20 cellular contexts compared by ENCODE assay signal in the genomic region with DNA sequence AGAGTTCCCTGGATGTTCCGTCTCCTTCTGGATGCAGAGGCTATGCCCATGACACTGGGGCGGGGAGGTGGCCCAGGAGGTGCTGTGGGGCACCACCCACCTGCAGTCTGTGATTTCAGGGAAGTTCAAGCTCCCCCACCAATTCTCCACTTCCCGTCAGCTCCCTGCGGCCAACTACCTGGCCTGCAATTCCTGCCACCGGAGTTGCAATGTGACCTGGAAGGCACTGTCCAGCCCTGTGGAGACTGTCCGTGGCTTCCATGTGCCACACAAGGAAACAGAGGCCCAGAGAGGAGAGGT. TPM values are rescaled to one million over a fixed set of nuclear protein-coding genes. Genes with fewer than 3 reads are reported as not detected.
DNase-seq lines count a peak whose midpoint lies in the region; ATAC-seq, FAIRE-seq and TF ChIP-seq lines count a peak whose summit lies in the region.
"Had no signal": no experiment of that assay in that cellular context is flagged by ENCODE, and none has a peak within 500 bp of the region (broad histone marks: within the 10 kb centered on the region; RNA-seq: fewer than 3 reads in every experiment).

No MANE protein-coding gene starts in this region.

- no peak overlapping the region; the same call in 1 of the 2 replicates for H2AK5ac ChIP-seq in H1 (ENCODE audit: low read depth, low read length)

- H3K79me1 ChIP-seq in H1 (ENCODE audit: low read depth, low read length) = no peaks in the 10 kb centered on the region

- H2BK12ac ChIP-seq in H1 (ENCODE audit: low read depth, low read length) = 0 out of 2 replicates have a peak overlapping the region, but pooled peaks have one; percentile 2

- in situ Hi-C loops in transverse colon (cut with MboI; ENCODE audit: low pct_ligation_motif_present in 1 of 4, low pct_unique_long_range_greater_than_20kb in 1 of 4, low sequenced_read_pairs in 3 of 4) = no loop called here

- peaks cover 2% of the 10 kb centered on the region for H3K9me3 Mint-ChIP-seq in neural progenitor cell
- H3K9me3 Mint-ChIP-seq: CD8-positive, alpha-beta T cell had no signal

- H3K4me2 ChIP-seq in DOHH2 (ENCODE audit: low read length) (peak overlapping the region; percentile 61), H1 (ENCODE audit: insufficient read depth in 1 of 2, low read depth in 2 of 2, low read length in 2 of 2) (no peak overlapping the region), neural progenitor cell (peak overlapping the region; percentile 0)

- H4K20me1 ChIP-seq in DOHH2 (ENCODE audit: control insufficient read depth, insufficient read depth, low read depth, low read length) = no peaks in the 10 kb centered on the region
- no peaks in the 10 kb centered on the region for H4K20me1 ChIP-seq in H1 (replicated peaks in 1 of 2; ENCODE audit: control insufficient read depth in 1 of 2, insufficient read depth in 2 of 2, low read length in 2 of 2)
- H4K20me1 ChIP-seq in neural progenitor cell (ENCODE audit: low read depth) = no peaks in the 10 kb centered on the region

- ATAC-seq in right cardiac atrium = no peak
- ATAC-seq: CD8-positive, alpha-beta T cell had no signal

- H3K4me3 Mint-ChIP-seq in neural progenitor cell = no peak overlapping the region
- H3K4me3 Mint-ChIP-seq: CD8-positive, alpha-beta T cell had no signal

- peaks cover 15% of the 10 kb centered on the region for H3K27me3 Mint-ChIP-seq in neural progenitor cell (ENCODE audit: insufficient read depth, low read depth)

- no peaks in the 10 kb centered on the region for H3K23me2 ChIP-seq in H1 (ENCODE audit: low read depth, low read length)

- no peak overlapping the region for H3K4ac ChIP-seq in H1 (replicated peaks; ENCODE audit: insufficient read length, low read depth, low read length)

- no peaks in the 10 kb centered on the region for H3K79me2 ChIP-seq in DOHH2 (ENCODE audit: control insufficient read depth, low read length)
- H3K79me2 ChIP-seq in H1 (ENCODE audit: control insufficient read depth in 1 of 2, insufficient read depth in 2 of 2, low read length in 2 of 2) = no peaks in the 10 kb centered on the region
- H3K79me2 ChIP-seq in neural progenitor cell (ENCODE audit: low read depth) = no peaks in the 10 kb centered on the region

- H3K27ac ChIP-seq in DOHH2 (ENCODE audit: low read depth, low read length) (no peak overlapping the region), H1 (ENCODE audit: low read depth, low read length) (no peak overlapping the region), neural progenitor cell (no peak overlapping the region), transverse colon (no peak overlapping the region), right cardiac atrium (ENCODE audit: low read length) (no peak overlapping the region)
- H3K27ac ChIP-seq: Peyer's patch, SJCRH30 had no signal

- H4K91ac ChIP-seq in H1 (replicated peaks; ENCODE audit: insufficient read length, low read length) = no peak overlapping the region

- TF ChIP-seq EP300 in H1 (IDR thresholded peaks at IDR 0.05; ENCODE audit: borderline replicate concordance in 1 of 2, low read depth in 2 of 2, low read length in 2 of 2) = no peak
- no peak for TF ChIP-seq EP300 in transverse colon (IDR thresholded peaks at IDR 0.05; ENCODE audit: low read depth)

- no peak overlapping the region for H4K8ac ChIP-seq in H1 (ENCODE audit: extremely low read depth, insufficient read depth, low read length)

- 69% methylated on average over 6 of the region's 6 CpGs; no CpG with 5 or more reads in 1 of the 2 experiments for WGBS in H1 (ENCODE audit: extremely low coverage in 1 of 2, insufficient coverage in 1 of 2, insufficient read length in 1 of 2, insufficient replicate concordance in 2 of 2, low coverage in 1 of 2, low lambda C conversion rate in 2 of 2, missing lambda C conversion rate in 1 of 2), 2 experiments
- WGBS in transverse colon (ENCODE audit: low coverage in 1 of 2), 2 donors = 79% methylated on average over 6 of the region's 6 CpGs; no CpG with 5 or more reads in 1 of the 2 donors
- 93% methylated on average over 6 of the region's 6 CpGs for WGBS in right cardiac atrium

- no peak overlapping the region for H3K23ac ChIP-seq in H1 (ENCODE audit: insufficient read length)

- no peaks in the 10 kb centered on the region for H3K9me3 ChIP-seq in DOHH2 (ENCODE audit: control insufficient read depth, insufficient read depth, low read length)
- H3K9me3 ChIP-seq in H1 (ENCODE audit: insufficient read depth in 2 of 2, low read depth in 1 of 2, low read length in 1 of 2) = no peaks in the 10 kb centered on the region
- no peaks in the 10 kb centered on the region for H3K9me3 ChIP-seq in neural progenitor cell (ENCODE audit: low read depth)
- H3K9me3 ChIP-seq in transverse colon = no peaks in the 10 kb centered on the region
- H3K9me3 ChIP-seq in right cardiac atrium (ENCODE audit: control insufficient read depth, low read length) = no peaks in the 10 kb centered on the region
- H3K9me3 ChIP-seq: Peyer's patch, SJCRH30 had no signal

- FAIRE-seq in H1 (lab: Jason Lieb, UNC) = no peak

- H3K4me1 Mint-ChIP-seq in neural progenitor cell = peaks cover 10% of the 10 kb centered on the region

- H3K56ac ChIP-seq in H1 (replicated peaks; ENCODE audit: insufficient read length, low read depth, low read length) = no peak overlapping the region

- CTCF ChIA-PET in H1 (lab: Charles Lee; ENCODE audit: partially characterized antibody) = interaction anchor here (0.6 to 3.6 kb wide), 7 partner anchors 8 to 99 kb away, joined by 3 to 8 read pairs (median 4); no protein-coding TSS in a partner anchor

- H3K18ac ChIP-seq in H1 (ENCODE audit: extremely low read depth, low read length) = peak overlapping the region; percentile 48; the same call in 1 of the 2 replicates

- H3K4me1 ChIP-seq in DOHH2 (ENCODE audit: control insufficient read depth, low read length) = peaks cover 40% of the 10 kb centered on the region
- peaks cover 0 to 14% (median 6%) of the 10 kb centered on the region in 4 experiments; a peak in 5 of 7 replicates for H3K4me1 ChIP-seq in H1 (replicated peaks in 1 of 4; ENCODE audit: control insufficient read depth in 3 of 4, insufficient read depth in 4 of 4, low read length in 3 of 4)
- peaks cover 9% of the 10 kb centered on the region for H3K4me1 ChIP-seq in neural progenitor cell
- H3K4me1 ChIP-seq in transverse colon = peaks cover 0 to 5% (median 0%) of the 10 kb centered on the region in 4 donors
- no peaks in the 10 kb centered on the region for H3K4me1 ChIP-seq in right cardiac atrium (ENCODE audit: control insufficient read depth, insufficient read depth, low read length)
- H3K4me1 ChIP-seq: Peyer's patch had no signal

- no peak overlapping the region for H4K5ac ChIP-seq in H1 (ENCODE audit: insufficient read length, low read depth, low read length)

- H3F3A ChIP-seq in DOHH2 (ENCODE audit: control insufficient read depth, insufficient read depth) (no peaks in the 10 kb centered on the region), neural progenitor cell (ENCODE audit: low read depth) (no peaks in the 10 kb centered on the region)

- H2BK120ac ChIP-seq in H1 (replicated peaks; ENCODE audit: low read depth, low read length) = no peak overlapping the region

- H3K9ac ChIP-seq in H1 (replicated peaks in 1 of 4; ENCODE audit: extremely low read depth in 1 of 4, low read depth in 3 of 4, low read length in 3 of 4) (no peak overlapping the region), neural progenitor cell (no peak overlapping the region)

- H3K4me3 ChIP-seq in DOHH2 (ENCODE audit: low read length) (peak overlapping the region; percentile 36), NB4 (ENCODE audit: low read depth, low read length) (peak overlapping the region; percentile 47), H1 (ENCODE audit: extremely low read depth in 1 of 4, insufficient read depth in 2 of 4, low read depth in 3 of 4, low read length in 4 of 4) (no peak overlapping the region), neural progenitor cell (no peak overlapping the region), transverse colon (no peak overlapping the region), right cardiac atrium (ENCODE audit: low read length) (no peak overlapping the region)
- H3K4me3 ChIP-seq: Peyer's patch, SJCRH30 had no signal

- H2BK20ac ChIP-seq in H1 (ENCODE audit: low read length) = no peak overlapping the region

- DNase-seq in NB4 (ENCODE audit: low read depth) (no peak), H1 (ENCODE audit: low read depth in 1 of 2, low spot score in 2 of 2) (no peak), neural progenitor cell (ENCODE audit: low spot score) (no peak), dedifferentiated amniotic fluid mesenchymal stem cell (ENCODE audit: extremely low spot score) (no peak), transverse colon (no peak), right cardiac atrium (no peak)
- DNase-seq in activated CD4-positive, alpha-beta T cell treated with anti-CD3 and anti-CD28 coated beads, Interleukin-2, amount 50 U/mL, for 4 hours = no peak
- DNase-seq: C1 segment of cervical spinal cord; CD8-positive, alpha-beta T cell; NCI-H1105; NCI-H146; NCI-H2029; NCI-H2227 treated with DMSO at 0.1 percent for 48 hours; NCI-H510A; NCI-H774; NK-92 treated with Interleukin-12 subunit alpha and Interleukin-12 subunit beta, amount 100 ng/mL, for 24 hours; SJCRH30 had no signal

- H3K14ac ChIP-seq in H1 (ENCODE audit: insufficient read length) = no peak overlapping the region

- H3K36me3 Mint-ChIP-seq in neural progenitor cell = no peaks in the 10 kb centered on the region
- H3K36me3 Mint-ChIP-seq: CD8-positive, alpha-beta T cell had no signal

- no peak overlapping the region for H3K27ac Mint-ChIP-seq in neural progenitor cell
- H3K27ac Mint-ChIP-seq: CD8-positive, alpha-beta T cell had no signal

- POLR2A ChIA-PET in H1 (lab: Charles Lee; ENCODE audit: partially characterized antibody) = no interaction called here

- H3K36me3 ChIP-seq in DOHH2 (ENCODE audit: control insufficient read depth, low read length) = peaks cover 5% of the 10 kb centered on the region
- no peaks in the 10 kb centered on the region for H3K36me3 ChIP-seq in H1 (ENCODE audit: control insufficient read depth in 2 of 4, insufficient read depth in 4 of 4, low read length in 3 of 4)
- no peaks in the 10 kb centered on the region for H3K36me3 ChIP-seq in neural progenitor cell
- no peaks in the 10 kb centered on the region for H3K36me3 ChIP-seq in transverse colon
- H3K36me3 ChIP-seq: Peyer's patch, SJCRH30 had no signal

- no peak for TF ChIP-seq RAD21 in H1 (IDR thresholded peaks at IDR 0.05 in 1 of 2, conservative IDR thresholded peaks at IDR 0.05 in 1 of 2; ENCODE audit: low read depth in 2 of 2, low read length in 2 of 2)

- TF ChIP-seq POLR2A in NB4 (IDR thresholded peaks at IDR 0.05; ENCODE audit: extremely low read depth, insufficient read length) (no peak), H1 (IDR thresholded peaks at IDR 0.05; ENCODE audit: control extremely low read depth in 1 of 2, low read depth in 2 of 2, low read length in 2 of 2) (no peak), transverse colon (IDR thresholded peaks at IDR 0.05) (no peak)

- no peak overlapping the region for H2AFZ ChIP-seq in H1 (ENCODE audit: low read length)
- H2AFZ ChIP-seq in neural progenitor cell (replicated peaks) = peak overlapping the region; percentile 30

- no peaks in the 10 kb centered on the region for H3K9me2 ChIP-seq in DOHH2 (replicated peaks; ENCODE audit: control insufficient read depth, low read length)

- no peak for TF ChIP-seq CTCF in DOHH2 (IDR thresholded peaks at IDR 0.05; ENCODE audit: low read depth, low read length, poor library complexity, severe bottlenecking)
- TF ChIP-seq CTCF in NB4 (IDR thresholded peaks at IDR 0.05; ENCODE audit: low read depth, low read length) = no peak
- TF ChIP-seq CTCF in H1 (IDR thresholded peaks at IDR 0.05; ENCODE audit: control extremely low read depth in 1 of 3, insufficient read depth in 1 of 3, low read depth in 1 of 3, low read length in 3 of 3) = no peak
- TF ChIP-seq CTCF in neural progenitor cell (IDR thresholded peaks at IDR 0.05) = no peak
- TF ChIP-seq CTCF in transverse colon (IDR thresholded peaks at IDR 0.05) = no peak

- H3K27me3 ChIP-seq in DOHH2 (ENCODE audit: control insufficient read depth, low read length) (peaks cover 19% of the 10 kb centered on the region), H1 (replicated peaks in 1 of 4; ENCODE audit: control insufficient read depth in 3 of 4, extremely low read depth in 1 of 4, insufficient read depth in 3 of 4, low read length in 3 of 4) (no peaks in the 10 kb centered on the region; a peak in 2 of 7 replicates), neural progenitor cell (peaks cover 5% of the 10 kb centered on the region), transverse colon (peaks cover 78% of the 10 kb centered on the region), right cardiac atrium (ENCODE audit: control insufficient read depth, insufficient read depth) (no peaks in the 10 kb centered on the region)
- H3K27me3 ChIP-seq: Peyer's patch had no signal

- H2BK15ac ChIP-seq in H1 (ENCODE audit: low read length) = no peak overlapping the region

- intact Hi-C loops in transverse colon (cut with DNase I; ENCODE audit: low total_unique reads) = no loop called here
- intact Hi-C loops in right cardiac atrium (cut with DNase I) = no loop called here

- H2BK5ac ChIP-seq in H1 (ENCODE audit: low read depth, low read length) = no peak overlapping the region; the same call in 1 of the 2 replicates

RNA-seq across cellular contexts. Expression of a gene that starts 16.6 kb away (rescaled TPM):
- 0.09 and 0.71 TPM in 2 replicates for total RNA-seq in H1 (2021; fragmentation: NEBNext Ultra II Directional; extraction: Animal tissue kit (Norgen Biotek cat#: 25700))
- polyA plus RNA-seq in H1 (2011; rRNA removed) = 0.11 and 0.20 TPM in 2 replicates
- polyA plus RNA-seq in H1 (2011; cell fraction: cytosol; rRNA removed) = 0.30 TPM
- polyA plus RNA-seq in H1 (2011; cell fraction: nucleus; rRNA removed) = 0.13 TPM
- polyA plus RNA-seq in H1 (2012, experiment 1 of 2) = 0.23 to 0.50 TPM (median 0.45 TPM) in 4 replicates
- polyA plus RNA-seq in H1 (2012, experiment 2 of 2) = 0.08 TPM
- polyA plus RNA-seq in H1 (2013, experiment 1 of 2) = 0.20 TPM
- 0.39 TPM for polyA plus RNA-seq in H1 (2013, experiment 2 of 2)
- polyA minus RNA-seq in H1 (2011; rRNA and poly(A)+ RNA removed) = 0.06 and 0.59 TPM in 2 replicates
- polyA minus RNA-seq in H1 (2011; cell fraction: cytosol; rRNA and poly(A)+ RNA removed) = not detected
- polyA minus RNA-seq in H1 (2011; cell fraction: nucleus; rRNA and poly(A)+ RNA removed) = not detected
- total RNA-seq in neural progenitor cell (ENCODE audit: low replicate concordance) = 0.28 TPM in 1 of 2 replicates, not detected in the other
- total RNA-seq in transverse colon = 1 to 10 TPM in 2 of 4 donors, not detected in 2; 1.7 to 2.0 TPM
- total RNA-seq in right cardiac atrium = under 1 TPM; 0.32 to 0.56 (median 0.40) TPM
- polyA plus RNA-seq in right cardiac atrium = 0.16 TPM
- total RNA-seq: CD8-positive, alpha-beta T cell; H7 had no signal

RNA-seq across cellular contexts. Expression of a gene that starts 35.7 kb away (rescaled TPM):
- total RNA-seq in H1 (2021; fragmentation: NEBNext Ultra II Directional; extraction: Animal tissue kit (Norgen Biotek cat#: 25700)) = 87.1 and 89.4 TPM in 2 replicates
- polyA plus RNA-seq in H1 (2011; rRNA removed) = 78.7 and 104 TPM in 2 replicates
- 96.0 TPM for polyA plus RNA-seq in H1 (2011; cell fraction: cytosol; rRNA removed)
- polyA plus RNA-seq in H1 (2011; cell fraction: nucleus; rRNA removed) = 171 TPM
- 72.1 to 92.5 TPM (median 89.8 TPM) in 4 replicates for polyA plus RNA-seq in H1 (2012, experiment 1 of 2)
- polyA plus RNA-seq in H1 (2012, experiment 2 of 2) = 73.5 TPM
- polyA plus RNA-seq in H1 (2013, experiment 1 of 2) = 50.2 TPM
- polyA plus RNA-seq in H1 (2013, experiment 2 of 2) = 50.0 TPM
- polyA minus RNA-seq in H1 (2011; rRNA and poly(A)+ RNA removed) = 70.6 and 79.9 TPM in 2 replicates
- polyA minus RNA-seq in H1 (2011; cell fraction: cytosol; rRNA and poly(A)+ RNA removed) = 53.6 TPM
- polyA minus RNA-seq in H1 (2011; cell fraction: nucleus; rRNA and poly(A)+ RNA removed) = 61.2 TPM
- 77.9 and 119 TPM in 2 replicates for total RNA-seq in neural progenitor cell (ENCODE audit: low replicate concordance)
- total RNA-seq in transverse colon = 10 to 100 TPM; 44.5 to 56.9 (median 50.2) TPM
- total RNA-seq in right cardiac atrium = 10 to 100 TPM; 28.9 to 41.1 (median 32.4) TPM
- polyA plus RNA-seq in right cardiac atrium = 39.2 TPM

RNA-seq across cellular contexts. Expression of a gene that starts 50.7 kb away (rescaled TPM):
- 39.1 and 46.0 TPM in 2 replicates for total RNA-seq in H1 (2021; fragmentation: NEBNext Ultra II Directional; extraction: Animal tissue kit (Norgen Biotek cat#: 25700))
- 36.2 and 37.2 TPM in 2 replicates for polyA plus RNA-seq in H1 (2011; rRNA removed)
- 32.4 TPM for polyA plus RNA-seq in H1 (2011; cell fraction: cytosol; rRNA removed)
- 106 TPM for polyA plus RNA-seq in H1 (2011; cell fraction: nucleus; rRNA removed)
- polyA plus RNA-seq in H1 (2012, experiment 1 of 2) = 22.0 to 28.6 TPM (median 27.4 TPM) in 4 replicates
- polyA plus RNA-seq in H1 (2012, experiment 2 of 2) = 5.3 TPM
- polyA plus RNA-seq in H1 (2013, experiment 1 of 2) = 22.7 TPM
- 19.1 TPM for polyA plus RNA-seq in H1 (2013, experiment 2 of 2)
- 125 and 138 TPM in 2 replicates for polyA minus RNA-seq in H1 (2011; rRNA and poly(A)+ RNA removed)
- 31.8 TPM for polyA minus RNA-seq in H1 (2011; cell fraction: cytosol; rRNA and poly(A)+ RNA removed)
- polyA minus RNA-seq in H1 (2011; cell fraction: nucleus; rRNA and poly(A)+ RNA removed) = 147 TPM
- total RNA-seq in neural progenitor cell (ENCODE audit: low replicate concordance) = 44.9 and 64.9 TPM in 2 replicates
- 100 to 1,000 TPM in 2 of 4 donors, 10 to 100 TPM in 2; 48.4 to 206 (median 92.3) TPM for total RNA-seq in transverse colon
- 10 to 100 TPM; 30.5 to 43.1 (median 38.6) TPM for total RNA-seq in right cardiac atrium
- 15.7 TPM for polyA plus RNA-seq in right cardiac atrium

Comparison
In these comparisons a context has a peak if more than half of its experiments do, and no peak if none do; other contexts are left out.
1. H3K4me2 ChIP-seq: peak in DOHH2 (single experiment) and neural progenitor cell (single experiment); none in H1 (0 of 2).
2. H3K4me3 ChIP-seq: peak in DOHH2 (single experiment) and NB4 (single experiment); none in H1 (0 of 4), neural progenitor cell (single experiment), transverse colon (0 of 4) and right cardiac atrium (single experiment).